ENCODE assay signal across 10 cellular contexts in the genomic region with DNA sequence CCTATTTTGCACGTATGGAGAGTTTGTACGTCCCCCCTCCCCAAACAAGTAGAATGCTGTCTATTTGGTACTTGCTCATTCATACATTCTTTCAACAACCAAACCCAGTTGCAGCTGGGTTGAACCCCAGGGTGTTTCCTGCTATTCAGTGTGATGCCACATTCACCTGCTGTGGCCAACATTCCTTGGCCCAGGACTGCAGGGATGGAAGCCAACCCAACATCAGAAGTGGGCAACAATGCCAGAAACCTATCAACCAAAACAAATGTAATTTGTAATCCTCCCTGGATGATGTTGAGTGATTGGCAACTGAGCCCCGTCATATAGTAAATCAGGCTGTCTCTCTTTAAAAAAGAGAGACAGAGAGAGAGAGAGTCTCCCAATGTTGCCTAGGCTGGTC. TPM values are rescaled to one million over a fixed set of nuclear protein-coding genes. Genes with fewer than 3 reads are reported as not detected.
DNase-seq lines count a peak whose midpoint lies in the region; ATAC-seq, FAIRE-seq and TF ChIP-seq lines count a peak whose summit lies in the region.
"Had no signal": no experiment of that assay in that cellular context is flagged by ENCODE, and none has a peak within 500 bp of the region (broad histone marks: within the 10 kb centered on the region; RNA-seq: fewer than 3 reads in every experiment).

No MANE protein-coding gene starts in this region.

- H3K4me3 ChIP-seq in ACC112 (ENCODE audit: low read depth, low read length) (peak overlapping the region; percentile 42), astrocyte (ENCODE audit: insufficient read depth, low read depth, low read length) (peak overlapping the region; percentile 25)

- H3K27ac ChIP-seq in ACC112 (ENCODE audit: low read depth, low read length), result peak overlapping the region; percentile 100
- peak overlapping the region; percentile 76 for H3K27ac ChIP-seq in astrocyte (ENCODE audit: low read depth, low read length)

- H3K36me3 ChIP-seq in ACC112 (ENCODE audit: insufficient read depth, low read length) (peaks cover 13% of the 10 kb centered on the region), astrocyte (ENCODE audit: insufficient read depth, low read length) (no peaks in the 10 kb centered on the region)

- H3K79me2 ChIP-seq in ACC112 (ENCODE audit: control insufficient read depth, insufficient read depth, low read length, unreplicated experiment) (peaks cover 78% of the 10 kb centered on the region), astrocyte (ENCODE audit: insufficient read depth, low read length) (peaks cover 56% of the 10 kb centered on the region)

- peak overlapping the region; percentile 43 for H3K9ac ChIP-seq in astrocyte (ENCODE audit: low read length)

- no peak for ATAC-seq in GM19023 (IDR thresholded peaks at IDR 0.05; ENCODE audit: unreplicated experiment)

- no peaks in the 10 kb centered on the region for H3K9me3 Mint-ChIP-seq in astrocyte (ENCODE audit: unreplicated experiment)

- FAIRE-seq in astrocyte (lab: Jason Lieb, UNC), result no peak
- no peak for FAIRE-seq in RCC 7860 (lab: Jason Lieb, UNC)

- H2AFZ ChIP-seq in ACC112 (ENCODE audit: low read length, unreplicated experiment) (no peak overlapping the region), astrocyte (ENCODE audit: low read depth, low read length) (no peak overlapping the region)

- H3K4me3 Mint-ChIP-seq in astrocyte (ENCODE audit: unreplicated experiment), result no peak overlapping the region

- H3K27me3 Mint-ChIP-seq in astrocyte (ENCODE audit: low read depth, unreplicated experiment), result no peaks in the 10 kb centered on the region
- H3K27me3 Mint-ChIP-seq: progenitor cell of endocrine pancreas had no signal

- H3K27me3 ChIP-seq in ACC112 (ENCODE audit: insufficient read depth, low read length) (no peaks in the 10 kb centered on the region), astrocyte (ENCODE audit: insufficient read depth, low read length) (no peaks in the 10 kb centered on the region)

- peak overlapping the region; percentile 77 for H3K4me2 ChIP-seq in astrocyte (ENCODE audit: low read length)

- DNase-seq in LHCN-M2 (ENCODE audit: low read depth), result peak; percentile 65
- DNase-seq in astrocyte (ENCODE audit: low read depth), result peak; percentile 53
- DNase-seq in lung microvascular endothelial cell (ENCODE audit: low read depth in 2 of 2), result peak; percentile 34 to 92
- DNase-seq in RCC 7860 (ENCODE audit: low spot score), result no peak
- no peak for DNase-seq in SHP77 (lab: John Stamatoyannopoulos, UW)
- no peak for DNase-seq in AML-193 (lab: John Stamatoyannopoulos, UW)
- DNase-seq: activated gamma-delta T cell treated with Interleukin-2 at 50 U/mL for 16 hours had no signal

- H3K4me1 ChIP-seq in ACC112 (ENCODE audit: control insufficient read depth, insufficient read depth, low read length, unreplicated experiment), result peaks cover 99% of the 10 kb centered on the region
- H3K4me1 ChIP-seq in astrocyte (ENCODE audit: insufficient read depth, low read length), result peaks cover 69% of the 10 kb centered on the region

- H3K9me3 ChIP-seq in astrocyte (ENCODE audit: insufficient read depth, low read depth, low read length), result no peaks in the 10 kb centered on the region

- TF ChIP-seq CTCF in astrocyte (IDR thresholded peaks at IDR 0.05; ENCODE audit: insufficient read depth, low read depth, low read length), result no peak

- H3K36me3 Mint-ChIP-seq in astrocyte (ENCODE audit: low read depth, unreplicated experiment), result peaks cover 13% of the 10 kb centered on the region

- H3K4me1 Mint-ChIP-seq in astrocyte (ENCODE audit: low read depth, unreplicated experiment), result peaks cover 60% of the 10 kb centered on the region

- H3K27ac Mint-ChIP-seq in astrocyte (ENCODE audit: unreplicated experiment), result peak overlapping the region; percentile 77

- peaks cover 27% of the 10 kb centered on the region for H4K20me1 ChIP-seq in astrocyte (ENCODE audit: insufficient read depth, low read length)

RNA-seq across cellular contexts. Expression of gene NT5E, which starts 8.9 kb away (rescaled TPM):
- total RNA-seq in LHCN-M2 (2014; rRNA removed) (762 and 846 TPM in 2 replicates), astrocyte (76.1 and 77.4 TPM in 2 replicates), lung microvascular endothelial cell (65.7 and 135 TPM in 2 replicates)
- polyA plus RNA-seq in LHCN-M2 (2012), result 193 TPM

Comparison
In these comparisons a context has a peak if more than half of its experiments do, and no peak if none do; other contexts are left out.
1. DNase-seq: peak in LHCN-M2 (single experiment), astrocyte (single experiment) and lung microvascular endothelial cell (2 of 2); none in RCC 7860 (single experiment), SHP77 (0 of 2) and AML-193 (0 of 2).